ENCODE assay signal across 8 cellular contexts in genomic region chr22:46538816-46539163, GRCh38. TPM values are rescaled to one million over a fixed set of nuclear protein-coding genes. Genes with fewer than 3 reads are reported as not detected.
DNase-seq lines count a peak whose midpoint lies in the region; ATAC-seq and TF ChIP-seq lines count a peak whose summit lies in the region.

No MANE protein-coding gene starts in this region.

- TF ChIP-seq CTCF in PC-3 (conservative IDR thresholded peaks at IDR 0.05; ENCODE audit: low read depth, low read length) (no peak), osteoblast (IDR thresholded peaks at IDR 0.05; ENCODE audit: extremely low read depth, low read depth, low read length) (no peak), GM10266 (IDR thresholded peaks at IDR 0.05; ENCODE audit: control insufficient read depth, insufficient read depth, low read depth, missing control alignments) (no peak)

- intact Hi-C loops in PC-3 (cut with micrococcal nuclease), result no loop called here

- H3K27ac ChIP-seq in PC-3 (ENCODE audit: low read length), result no peak overlapping the region
- H3K27ac ChIP-seq in osteoblast (ENCODE audit: low read depth, low read length), result no peak overlapping the region

- no peaks in the 10 kb centered on the region for H3K9me2 ChIP-seq in PC-3 (replicated peaks; ENCODE audit: low read length)

- no TSS peak for BruUV-seq in PC-3 (replicated peaks; lab: Mats Ljungman, UMichigan)

- peak overlapping the region; percentile 81 for H3K4me3 ChIP-seq in PC-3 (ENCODE audit: low read length)
- H3K4me3 ChIP-seq in osteoblast (ENCODE audit: insufficient read depth, low read length), result peak overlapping the region; percentile 55

- POLR2A ChIA-PET in PC-3 (lab: Charles Lee; ENCODE audit: unreplicated experiment), result interaction anchor here (0.7 kb wide), 1 partner anchor 171 kb away, joined by 5 read pairs; no protein-coding TSS in a partner anchor

- H3K27me3 ChIP-seq in PC-3 (ENCODE audit: low read length) (no peaks in the 10 kb centered on the region), osteoblast (ENCODE audit: insufficient read depth, low read length) (peaks cover 20% of the 10 kb centered on the region)

- H3K4me1 ChIP-seq in PC-3 (ENCODE audit: insufficient read depth, low read length), result peaks cover 15% of the 10 kb centered on the region
- H3K4me1 ChIP-seq in osteoblast (ENCODE audit: insufficient read depth, low read length), result peaks cover 15% of the 10 kb centered on the region

- H4K20me1 ChIP-seq in PC-3 (ENCODE audit: low read length) (no peaks in the 10 kb centered on the region), osteoblast (ENCODE audit: insufficient read depth, low read length) (no peaks in the 10 kb centered on the region)

- peak overlapping the region; percentile 76 for H2AFZ ChIP-seq in PC-3 (ENCODE audit: low read length)
- peak overlapping the region; percentile 26 for H2AFZ ChIP-seq in osteoblast (ENCODE audit: low read length)

- CTCF ChIA-PET in PC-3 (lab: Charles Lee), result interaction anchor here (0.6 kb wide), 1 partner anchor 82 kb away, joined by 3 read pairs; no protein-coding TSS in a partner anchor

- no peaks in the 10 kb centered on the region for H3K36me3 ChIP-seq in PC-3 (ENCODE audit: low read depth, low read length)
- no peaks in the 10 kb centered on the region for H3K36me3 ChIP-seq in osteoblast (ENCODE audit: insufficient read depth, low read length)

- peak; percentile 80 for DNase-seq in Daoy (ENCODE audit: low read depth)
- peak; percentile 54 for DNase-seq in PC-3
- DNase-seq in osteoblast (ENCODE audit: insufficient read length, low spot score, missing footprints), result peak; percentile 98
- DNase-seq in SK-N-DZ (ENCODE audit: low spot score), result no peak
- DNase-seq in GM10266 (ENCODE audit: extremely low spot score), result no peak
- no peak for DNase-seq in inferior parietal cortex (ENCODE audit: extremely low spot score)

- H3K9me3 ChIP-seq in PC-3 (ENCODE audit: low read length) (no peaks in the 10 kb centered on the region), osteoblast (ENCODE audit: low read depth, low read length) (no peaks in the 10 kb centered on the region)

- H3K9ac ChIP-seq in PC-3 (ENCODE audit: low read length), result peak overlapping the region; percentile 49; the same call in 1 of the 2 replicates

- peak; percentile 11; the same call in 1 of the 2 replicates for ATAC-seq in PC-3
- ATAC-seq in esophagus mucosa, result peak; percentile 30
- ATAC-seq in GM18909 (IDR thresholded peaks at IDR 0.05; ENCODE audit: poor library complexity, unreplicated experiment), result no peak

- no peaks in the 10 kb centered on the region for H3F3A ChIP-seq in PC-3 (ENCODE audit: low read length, unreplicated experiment)

- H3K79me2 ChIP-seq in PC-3 (ENCODE audit: low read length), result peaks cover 24% of the 10 kb centered on the region
- no peaks in the 10 kb centered on the region for H3K79me2 ChIP-seq in osteoblast (ENCODE audit: insufficient read depth, low read length)

- peak overlapping the region; percentile 95 for H3K4me2 ChIP-seq in PC-3 (ENCODE audit: low read length)
- H3K4me2 ChIP-seq in osteoblast (ENCODE audit: insufficient read depth, low read length), result peak overlapping the region; percentile 70

RNA-seq across cellular contexts. Expression of gene CELSR1, which starts 1.4 kb away (rescaled TPM):
- total RNA-seq in Daoy (2014; rRNA removed; shearing (Covaris generic)), result 2.9 and 4.3 TPM in 2 replicates
- total RNA-seq in PC-3 (2014; rRNA removed) (14.2 and 19.3 TPM in 2 replicates), esophagus mucosa (36.0 TPM), osteoblast (2.7 and 3.6 TPM in 2 replicates)
- 0.32 TPM in 2 replicates for polyA plus RNA-seq in SK-N-DZ (2014; cell fraction: cytosol; rRNA removed)
- 0.56 and 1.6 TPM in 2 replicates for polyA plus RNA-seq in SK-N-DZ (2014; cell fraction: nucleus; rRNA removed)

Comparison
In these comparisons a context has a peak if more than half of its experiments do, and no peak if none do; other contexts are left out.
1. DNase-seq: peak in Daoy (single experiment), PC-3 (single experiment) and osteoblast (single experiment); none in SK-N-DZ (single experiment), GM10266 (single experiment) and inferior parietal cortex (single experiment).